ENCODE assay signal across 17 cellular contexts in the genomic region with DNA sequence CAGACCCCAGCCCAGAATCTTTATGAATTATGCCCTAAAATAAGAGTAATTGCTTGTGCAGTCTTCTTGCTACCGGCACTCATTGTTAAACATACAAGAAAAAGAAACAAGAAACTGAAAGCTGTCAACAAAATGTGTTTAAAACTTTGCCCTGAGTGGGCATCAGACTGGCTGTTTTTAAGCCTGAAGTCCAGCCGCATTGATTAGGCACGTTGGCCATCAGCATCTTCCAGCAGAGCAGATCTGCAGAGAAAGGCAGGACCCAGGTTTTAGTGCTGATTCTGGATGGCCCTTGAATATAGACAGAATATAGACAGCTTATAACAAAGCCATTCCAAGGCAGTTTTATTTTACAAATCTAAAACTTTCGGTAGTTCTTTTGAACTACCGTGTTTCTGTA.
"Had no signal": no experiment of that assay in that cellular context is flagged by ENCODE, and none has a peak within 500 bp of the region (broad histone marks: within the 10 kb centered on the region; RNA-seq: fewer than 3 reads in every experiment).

No MANE protein-coding gene starts in this region.

- H3K36me3 ChIP-seq: vagina had no signal

- ATAC-seq: natural killer cell treated with Interleukin-12 subunit alpha and Interleukin-12 subunit beta and Interleukin-15 and Interleukin-18, amount 100 ng/mL, for 72 hours; stimulated activated naive B cell treated with anti-CD40 and anti-IgM and Interleukin-4, amounts not matched to agents 10 μg/mL and 1 μg/mL and 100 μg/mL, for 72 hours had no signal

- H3K4me3 ChIP-seq: coronary artery, left ventricle myocardium inferior, testis had no signal

- H3K36me3 Mint-ChIP-seq: natural killer cell treated with Interleukin-12 subunit alpha and Interleukin-12 subunit beta and Interleukin-15 and Interleukin-18, amount 100 ng/mL, for 72 hours had no signal

- H3K27ac ChIP-seq: coronary artery, left ventricle myocardium inferior, parathyroid adenoma, sigmoid colon, vagina had no signal

- H3K27me3 ChIP-seq: sigmoid colon, testis, vagina had no signal

- DNase-seq: activated CD4-positive, alpha-beta T cell treated with anti-CD3 and anti-CD28 coated beads for 1 hour; activated CD4-positive, alpha-beta T cell treated with anti-CD3 and anti-CD28 coated beads, Interleukin-2, amount 50 U/mL, for 1 hour; activated T-cell treated with anti-CD3 and anti-CD28 coated beads, Interleukin-2, amount 50 U/mL, for 1 hour; kidney glomerular epithelial cell; left ventricle myocardium inferior; mammary epithelial cell; stimulated activated CD4-positive, alpha-beta T cell treated with anti-CD3 and anti-CD28 coated beads, Interleukin-15, amount 100 ng/mL, for 24 hours; stimulated activated CD8-positive, alpha-beta memory T cell treated with anti-CD3 and anti-CD28 coated beads, Interleukin-4, amount 100 ng/mL, for 48 hours; stimulated activated naive B cell treated with anti-CD40 and anti-IgM and Interleukin-4, amounts not matched to agents 10 μg/mL and 1 μg/mL and 100 μg/mL, for 72 hours had no signal

- H3K4me1 ChIP-seq: parathyroid adenoma, testis had no signal

- H3K9me3 ChIP-seq: left ventricle myocardium inferior, sigmoid colon, testis, vagina had no signal

- H3K27me3 Mint-ChIP-seq: activated naive CD8-positive, alpha-beta T cell; natural killer cell treated with Interleukin-12 subunit alpha and Interleukin-12 subunit beta and Interleukin-15 and Interleukin-18, amount 100 ng/mL, for 72 hours; stimulated activated naive B cell treated with anti-CD40 and anti-IgM and Interleukin-4, amounts not matched to agents 10 μg/mL and 1 μg/mL and 100 μg/mL, for 72 hours had no signal

- H3K27ac Mint-ChIP-seq: activated naive CD8-positive, alpha-beta T cell; natural killer cell treated with Interleukin-12 subunit alpha and Interleukin-12 subunit beta and Interleukin-15 and Interleukin-18, amount 100 ng/mL, for 72 hours; stimulated activated naive B cell treated with anti-CD40 and anti-IgM and Interleukin-4, amounts not matched to agents 10 μg/mL and 1 μg/mL and 100 μg/mL, for 72 hours had no signal

- H3K4me3 Mint-ChIP-seq: activated naive CD8-positive, alpha-beta T cell; natural killer cell treated with Interleukin-12 subunit alpha and Interleukin-12 subunit beta and Interleukin-15 and Interleukin-18, amount 100 ng/mL, for 72 hours; stimulated activated naive B cell treated with anti-CD40 and anti-IgM and Interleukin-4, amounts not matched to agents 10 μg/mL and 1 μg/mL and 100 μg/mL, for 72 hours had no signal

- H3K9me3 Mint-ChIP-seq: natural killer cell treated with Interleukin-12 subunit alpha and Interleukin-12 subunit beta and Interleukin-15 and Interleukin-18, amount 100 ng/mL, for 72 hours; stimulated activated naive B cell treated with anti-CD40 and anti-IgM and Interleukin-4, amounts not matched to agents 10 μg/mL and 1 μg/mL and 100 μg/mL, for 72 hours; type B pancreatic cell had no signal
